In the genomic region with DNA sequence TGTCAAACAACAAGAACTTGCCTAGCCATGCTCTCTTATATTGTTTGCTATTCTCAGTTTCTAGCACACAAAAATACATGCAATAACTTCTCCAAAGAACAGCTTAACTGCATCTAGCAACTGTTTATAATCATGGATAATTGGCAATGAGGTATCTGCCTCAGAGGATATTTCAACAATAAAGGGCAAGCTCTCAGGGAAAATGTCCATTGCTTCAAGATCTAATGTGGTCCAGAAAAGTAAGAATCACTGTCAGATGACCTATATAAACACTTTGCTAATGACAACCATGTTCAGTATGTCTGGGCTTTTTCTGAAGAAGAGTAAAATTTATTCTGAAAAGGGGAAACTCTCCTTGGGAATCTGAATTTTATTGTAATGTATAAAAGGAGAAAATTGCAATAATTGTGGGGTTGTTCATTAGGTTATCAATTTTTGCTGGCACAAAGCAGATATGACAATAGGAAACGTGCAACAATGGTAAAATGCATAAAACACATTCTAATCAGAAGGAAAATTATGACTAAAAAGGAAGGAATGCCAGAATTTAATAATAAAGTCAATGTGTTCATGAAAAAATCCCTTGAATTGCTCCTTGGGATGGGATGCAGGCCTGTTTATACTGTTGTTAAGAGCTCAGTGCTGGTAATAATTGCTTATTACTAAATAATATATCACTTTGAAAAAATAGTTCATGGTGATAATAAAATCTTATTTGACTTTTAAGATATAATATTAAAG, we compare ENCODE assay signal across 15 cellular contexts.
"Had no signal": no experiment of that assay in that cellular context is flagged by ENCODE, and none has a peak within 500 bp of the region (broad histone marks: within the 10 kb centered on the region; RNA-seq: fewer than 3 reads in every experiment).

No MANE protein-coding gene starts in this region.

- H3K27me3 ChIP-seq: heart left ventricle, ovary had no signal

- H3K4me3 ChIP-seq: heart left ventricle, lower lobe of right lung, ovary had no signal

- FAIRE-seq: astrocyte, bronchial epithelial cell, frontal cortex had no signal

- H3K4me1 ChIP-seq: lower lobe of right lung had no signal

- H3K27ac ChIP-seq: heart left ventricle, lower lobe of right lung, ovary had no signal

- DNase-seq: activated B cell treated with CpG ODN at 0.5 μM for 24 hours; activated CD4-positive, alpha-beta T cell treated with anti-CD3 and anti-CD28 coated beads, Interleukin-2, amount 10 ng/mL, durations not matched to agents 24 days and 14 days; activated CD8-positive, alpha-beta memory T cell treated with anti-CD3 and anti-CD28 coated beads for 24 hours; activated naive CD4-positive, alpha-beta T cell treated with anti-CD3 and anti-CD28 coated beads for 36 hours; activated naive CD8-positive, alpha-beta T cell treated with anti-CD3 and anti-CD28 coated beads, Interleukin-2, amount 50 U/mL, for 24 hours; heart left ventricle; immature natural killer cell; left cardiac atrium; lower lobe of right lung; ovary had no signal

- H3K9me3 ChIP-seq: heart left ventricle, lower lobe of right lung, ovary had no signal

- ATAC-seq: activated naive CD8-positive, alpha-beta T cell treated with anti-CD3 and anti-CD28 coated beads, Interleukin-2, amount 50 U/mL, for 24 hours; esophagus mucosa; heart left ventricle; left cardiac atrium; lower lobe of right lung; stimulated activated effector memory CD8-positive, alpha-beta T cell treated with anti-CD3 and anti-CD28 coated beads, Interleukin-12 subunit alpha, Interleukin-12 subunit beta, amount 100 ng/mL, for 72 hours had no signal

- H3K36me3 ChIP-seq: ovary had no signal
